8 cellular contexts compared by ENCODE assay signal in genomic region chr1:207910678-207911354, GRCh38. TPM values are rescaled to one million over a fixed set of nuclear protein-coding genes. Genes with fewer than 3 reads are reported as not detected.
DNase-seq lines count a peak whose midpoint lies in the region; ATAC-seq and TF ChIP-seq lines count a peak whose summit lies in the region.

Gene CD34 (minus strand): TSS chr1:207911125. CDS start chr1:207911080, 45 bp downstream.

- H3K9ac ChIP-seq in iPS-15b (ENCODE audit: low read depth, low read length) = no peak within 1 kb of the TSS
- no peak within 1 kb of the TSS for H3K9ac ChIP-seq in smooth muscle cell (ENCODE audit: low read depth)

- H3K27me3 ChIP-seq in adrenal gland (no peaks in the 10 kb centered on the region), iPS-15b (ENCODE audit: control insufficient read depth, insufficient read depth, low read length) (peaks cover 57% of the 10 kb centered on the region), smooth muscle cell (ENCODE audit: low read depth) (peaks cover 68% of the 10 kb centered on the region)

- DNase-seq in activated CD4-positive, alpha-beta T cell treated with anti-CD3 and anti-CD28 coated beads, Interleukin-2, amount 10 ng/mL, durations not matched to agents 7 days and 5 days = peak; percentile 16
- no peak for DNase-seq in activated CD4-positive, alpha-beta T cell treated with anti-CD3 and anti-CD28 coated beads, Interleukin-2, amount 50 U/mL, for 1 hour
- DNase-seq in adrenal gland (peak in 3 of 7 donors; percentile 24 to 46 (median 36)), smooth muscle cell (lab: John Stamatoyannopoulos, UW; ENCODE audit: unreplicated experiment) (no peak), globus pallidus (ENCODE audit: low spot score) (no peak)

- WGBS in adrenal gland, 4 donors = 3 to 6% (median 4%) methylated on average over 11 to 54 of the region's 54 CpGs
- 6% methylated on average over 45 of the region's 54 CpGs for WGBS in smooth muscle cell (ENCODE audit: low lambda C conversion rate)

- H3K27me3 Mint-ChIP-seq in activated CD4-positive, alpha-beta T cell treated with anti-CD3 and anti-CD28 coated beads, Interleukin-2, amount 10 ng/mL, durations not matched to agents 7 days and 5 days = peaks cover 68% of the 10 kb centered on the region

- H3K79me2 ChIP-seq in smooth muscle cell (ENCODE audit: low read depth) = no peaks in the 10 kb centered on the region

- no peak for TF ChIP-seq CTCF in adrenal gland (IDR thresholded peaks at IDR 0.05)
- TF ChIP-seq CTCF in smooth muscle cell (IDR thresholded peaks at IDR 0.05; ENCODE audit: borderline replicate concordance, insufficient read depth, poor library complexity, severe bottlenecking) = no peak

- CTCF ChIA-PET in activated CD4-positive, alpha-beta T cell treated with anti-CD3 and anti-CD28 coated beads, Interleukin-2, amount 10 ng/mL, durations not matched to agents 7 days and 5 days (lab: Charles Lee) = interaction anchor here (1.2 to 1.7 kb wide), 3 partner anchors 8 to 52 kb away, joined by 3 to 4 read pairs (median 4); no protein-coding TSS in a partner anchor

- H3K9me3 ChIP-seq in adrenal gland (replicated peaks in 1 of 3) = no peaks in the 10 kb centered on the region
- no peaks in the 10 kb centered on the region for H3K9me3 ChIP-seq in iPS-15b (ENCODE audit: control insufficient read depth, insufficient read depth, low read length)
- H3K9me3 ChIP-seq in smooth muscle cell (replicated peaks; ENCODE audit: low read depth) = no peaks in the 10 kb centered on the region

- H4K20me1 ChIP-seq in smooth muscle cell (ENCODE audit: low read depth) = no peaks in the 10 kb centered on the region

- H3K4me3 ChIP-seq in adrenal gland (peak within 1 kb of the TSS in 2 of 4 donors; percentile 1 to 51), iPS-15b (ENCODE audit: low read depth, low read length) (peak within 1 kb of the TSS; percentile 66), smooth muscle cell (peak within 1 kb of the TSS; percentile 32)

- POLR2A ChIA-PET in activated CD4-positive, alpha-beta T cell treated with anti-CD3 and anti-CD28 coated beads, Interleukin-2, amount 10 ng/mL, durations not matched to agents 7 days and 5 days (lab: Charles Lee) = no interaction called here

- no peak within 1 kb of the TSS for H3K27ac Mint-ChIP-seq in activated CD4-positive, alpha-beta T cell treated with anti-CD3 and anti-CD28 coated beads, Interleukin-2, amount 10 ng/mL, durations not matched to agents 7 days and 5 days

- no peak within 1 kb of the TSS for H2AFZ ChIP-seq in smooth muscle cell (ENCODE audit: low read depth)

- no peaks in the 10 kb centered on the region for H3K36me3 Mint-ChIP-seq in activated CD4-positive, alpha-beta T cell treated with anti-CD3 and anti-CD28 coated beads, Interleukin-2, amount 10 ng/mL, durations not matched to agents 7 days and 5 days (ENCODE audit: low read depth)

- intact Hi-C loops in adrenal gland (cut with DNase I) = no loop called here

- peaks cover 16% of the 10 kb centered on the region for H3K4me1 Mint-ChIP-seq in activated CD4-positive, alpha-beta T cell treated with anti-CD3 and anti-CD28 coated beads, Interleukin-2, amount 10 ng/mL, durations not matched to agents 7 days and 5 days

- H3K4me3 Mint-ChIP-seq in activated CD4-positive, alpha-beta T cell treated with anti-CD3 and anti-CD28 coated beads, Interleukin-2, amount 10 ng/mL, durations not matched to agents 7 days and 5 days = peak within 1 kb of the TSS; percentile 22

- H3K4me2 ChIP-seq in smooth muscle cell = peak within 1 kb of the TSS; percentile 83

- H3F3A ChIP-seq in smooth muscle cell (ENCODE audit: low read depth) = no peaks in the 10 kb centered on the region

- no peaks in the 10 kb centered on the region for H3K4me1 ChIP-seq in adrenal gland (replicated peaks in 1 of 2)
- H3K4me1 ChIP-seq in iPS-15b (ENCODE audit: control insufficient read depth, insufficient read depth, low read length) = peaks cover 3% of the 10 kb centered on the region
- no peaks in the 10 kb centered on the region for H3K4me1 ChIP-seq in smooth muscle cell (ENCODE audit: low read depth)

- H3K36me3 ChIP-seq in adrenal gland (replicated peaks in 1 of 2) (no peaks in the 10 kb centered on the region), iPS-15b (ENCODE audit: control insufficient read depth, insufficient read depth, low read length) (no peaks in the 10 kb centered on the region), smooth muscle cell (ENCODE audit: low read depth) (no peaks in the 10 kb centered on the region)

- peak within 1 kb of the TSS in 3 of 5 donors; percentile 35 to 73 (median 56) for H3K27ac ChIP-seq in adrenal gland
- no peak within 1 kb of the TSS for H3K27ac ChIP-seq in smooth muscle cell (ENCODE audit: low read depth)

- no peaks in the 10 kb centered on the region for H3K9me3 Mint-ChIP-seq in activated CD4-positive, alpha-beta T cell treated with anti-CD3 and anti-CD28 coated beads, Interleukin-2, amount 10 ng/mL, durations not matched to agents 7 days and 5 days

- ATAC-seq in HG03175 (IDR thresholded peaks at IDR 0.05; ENCODE audit: unreplicated experiment) (no peak), GM19467 (IDR thresholded peaks at IDR 0.05; ENCODE audit: unreplicated experiment) (no peak)

- peak in 1 of 2 donors; percentile 36 for TF ChIP-seq POLR2A in adrenal gland (IDR thresholded peaks at IDR 0.05)

RNA-seq across cellular contexts. Expression of gene CD34, which starts in this region (rescaled TPM):
- total RNA-seq in activated CD4-positive, alpha-beta T cell treated with anti-CD3 and anti-CD28 coated beads, Interleukin-2, amount 10 ng/mL, durations not matched to agents 7 days and 5 days = under 1 TPM in 1 of 2 experiments, not detected in 1; 0.05 TPM
- 10 to 100 TPM; 18.8 to 48.6 (median 30.7) TPM for total RNA-seq in adrenal gland
- polyA plus RNA-seq in adrenal gland = 10 to 100 TPM; 13.9 to 43.7 (median 26.3) TPM
- not detected in 2 replicates for total RNA-seq in smooth muscle cell
- not detected in 2 replicates for polyA plus RNA-seq in smooth muscle cell

Comparison
In these comparisons a context has a peak if more than half of its experiments do, and no peak if none do; other contexts are left out.
1. RNA of gene CD34 (total RNA-seq): 18.8 to 48.6 TPM in adrenal gland; 0.05 TPM in activated CD4-positive, alpha-beta T cell treated with anti-CD3 and anti-CD28 coated beads, Interleukin-2, amount 10 ng/mL, durations not matched to agents 7 days and 5 days and not detected in smooth muscle cell; every median in the first group is over 10 times any median in the second.
2. RNA of gene CD34 (polyA plus RNA-seq): 13.9 to 43.7 TPM in adrenal gland; not detected in smooth muscle cell; every median in the first group is over 10 times any median in the second.
3. Peak in DNase-seq in activated CD4-positive, alpha-beta T cell treated with anti-CD3 and anti-CD28 coated beads, Interleukin-2, amount 10 ng/mL, durations not matched to agents 7 days and 5 days; RNA of the gene not detected or under 1 TPM.